ENCODE assay signal across 8 cellular contexts in genomic region chr6:1611572-1612385, GRCh38. TPM values are rescaled to one million over a fixed set of nuclear protein-coding genes. Genes with fewer than 3 reads are reported as not detected.
A peak's percentile ranks its signal among the peaks of the same experiment; 100 is the strongest.
DNase-seq lines count a peak whose midpoint lies in the region; ATAC-seq and TF ChIP-seq lines count a peak whose summit lies in the region.

No MANE protein-coding gene starts in this region.

- no peak for TF ChIP-seq POLR2A in erythroblast (IDR thresholded peaks at IDR 0.05; ENCODE audit: low read length)

- no CpG with 5 or more reads among the region's 73 CpGs for WGBS in trophoblast cell (ENCODE audit: extremely low coverage, insufficient coverage, insufficient read length)

- peaks cover 18% of the 10 kb centered on the region for H3K4me1 Mint-ChIP-seq in T-helper 2 cell treated with Interferon-gamma antibody and Interleukin-4, amounts not matched to agents 5 μg/mL and 100 μg/mL, for 36 hours (ENCODE audit: low read depth)

- no peak overlapping the region for H3K18ac ChIP-seq in trophoblast cell (ENCODE audit: low read length)

- H3K23ac ChIP-seq in trophoblast cell (ENCODE audit: low read length): no peak overlapping the region

- peaks cover 3% of the 10 kb centered on the region for H3K36me3 Mint-ChIP-seq in T-helper 2 cell treated with Interferon-gamma antibody and Interleukin-4, amounts not matched to agents 5 μg/mL and 100 μg/mL, for 36 hours (ENCODE audit: low read depth)

- peaks cover 25 to 33% of the 10 kb centered on the region in 2 experiments for H3K4me1 ChIP-seq in trophoblast cell (ENCODE audit: control insufficient read depth in 1 of 2, insufficient read depth in 2 of 2, low read length in 2 of 2)

- no peaks in the 10 kb centered on the region for H3K79me2 ChIP-seq in trophoblast cell (ENCODE audit: control insufficient read depth, insufficient read depth, low read length, poor library complexity)

- H3K9me3 Mint-ChIP-seq in T-helper 2 cell treated with Interferon-gamma antibody and Interleukin-4, amounts not matched to agents 5 μg/mL and 100 μg/mL, for 36 hours: no peaks in the 10 kb centered on the region

- DNase-seq in T-helper 2 cell treated with Interferon-gamma antibody and Interleukin-4, amounts not matched to agents 5 μg/mL and 100 μg/mL, for 36 hours (ENCODE audit: low spot score): no peak
- DNase-seq in T-helper 2 cell: no peak
- peak; percentile 47 for DNase-seq in SK-MEL-5 (ENCODE audit: low read depth, low spot score)
- peak; percentile 33 to 47 for DNase-seq in erythroblast (lab: John Stamatoyannopoulos, UW)
- peak in 1 of 2 donors; percentile 50 for DNase-seq in trophoblast cell
- no peak for DNase-seq in T-helper 9 cell

- H3K27ac Mint-ChIP-seq in T-helper 2 cell treated with Interferon-gamma antibody and Interleukin-4, amounts not matched to agents 5 μg/mL and 100 μg/mL, for 36 hours: peak overlapping the region; percentile 83

- H2BK5ac ChIP-seq in trophoblast cell (ENCODE audit: low read depth, low read length, poor library complexity): no peak overlapping the region

- H3K27me3 Mint-ChIP-seq in T-helper 2 cell treated with Interferon-gamma antibody and Interleukin-4, amounts not matched to agents 5 μg/mL and 100 μg/mL, for 36 hours (ENCODE audit: low read depth): peaks cover 61% of the 10 kb centered on the region

- no peaks in the 10 kb centered on the region for H3K79me1 ChIP-seq in trophoblast cell (ENCODE audit: low read length)

- H3K14ac ChIP-seq in trophoblast cell (ENCODE audit: low read length): no peak overlapping the region

- H3K4me2 ChIP-seq in trophoblast cell (ENCODE audit: low read length): peak overlapping the region; percentile 99

- H3K27me3 ChIP-seq in trophoblast cell (ENCODE audit: insufficient read depth, low read length): peaks cover 83% of the 10 kb centered on the region

- H2AK5ac ChIP-seq in trophoblast cell (ENCODE audit: low read length): no peak overlapping the region

- H3K4ac ChIP-seq in trophoblast cell (ENCODE audit: low read depth, low read length): no peak overlapping the region

- peaks cover 10% of the 10 kb centered on the region for H3K9me3 ChIP-seq in trophoblast cell (ENCODE audit: insufficient read depth, low read depth, low read length)

- H2AFZ ChIP-seq in trophoblast cell (ENCODE audit: insufficient read depth, low read length, poor library complexity): peak overlapping the region; percentile 75

- ATAC-seq in GM19324 (IDR thresholded peaks at IDR 0.05; ENCODE audit: low FRiP score, unreplicated experiment) (no peak), GM18858 (IDR thresholded peaks at IDR 0.05; ENCODE audit: unreplicated experiment) (no peak)

- H2BK12ac ChIP-seq in trophoblast cell (ENCODE audit: low read length): no peak overlapping the region

- in situ Hi-C loops in SK-MEL-5 (cut with HindIII; ENCODE audit: low pct_unique_long_range_greater_than_20kb, low sequenced_read_pairs): no loop called here

- H4K91ac ChIP-seq in trophoblast cell (ENCODE audit: low read depth, low read length): no peak overlapping the region

- no peak overlapping the region for H4K12ac ChIP-seq in trophoblast cell (ENCODE audit: low read depth, low read length)

- H3K9ac ChIP-seq in trophoblast cell (ENCODE audit: low read length): no peak overlapping the region

- H3K36me3 ChIP-seq in trophoblast cell (ENCODE audit: control insufficient read depth in 1 of 2, insufficient read depth in 2 of 2, low read length in 2 of 2): no peaks in the 10 kb centered on the region

- no peak overlapping the region for H3K27ac ChIP-seq in trophoblast cell (ENCODE audit: low read depth, low read length)

- peak overlapping the region; percentile 77 for H3K4me3 Mint-ChIP-seq in T-helper 2 cell treated with Interferon-gamma antibody and Interleukin-4, amounts not matched to agents 5 μg/mL and 100 μg/mL, for 36 hours

- no peak overlapping the region for H4K8ac ChIP-seq in trophoblast cell (ENCODE audit: low read depth, low read length)

- no peak overlapping the region for H3K4me3 ChIP-seq in trophoblast cell (ENCODE audit: low read depth, low read length)

- no peak overlapping the region for H2BK120ac ChIP-seq in trophoblast cell (ENCODE audit: insufficient read depth, low read length, poor library complexity)

RNA-seq across cellular contexts. Expression of gene FOXC1, which starts 2.1 kb away (rescaled TPM):
- total RNA-seq in SK-MEL-5 (2014; rRNA removed; shearing (Covaris generic)): 9.4 and 10.3 TPM in 2 replicates
- 24.0 and 32.2 TPM in 2 replicates for polyA plus RNA-seq in SK-MEL-5 (2015; cell fraction: cytosol; rRNA removed)
- 15.0 and 15.6 TPM in 2 replicates for polyA plus RNA-seq in SK-MEL-5 (2015; cell fraction: nucleus; rRNA removed)
- 0.46 and 0.59 TPM in 2 replicates for polyA plus RNA-seq in trophoblast cell (2013)

Comparison
In these comparisons a context has a peak if more than half of its experiments do, and no peak if none do; other contexts are left out.
1. DNase-seq: peak in SK-MEL-5 (single experiment) and erythroblast (2 of 2); none in T-helper 2 cell treated with Interferon-gamma antibody and Interleukin-4, amounts not matched to agents 5 μg/mL and 100 μg/mL, for 36 hours (single experiment), T-helper 2 cell (0 of 5) and T-helper 9 cell (single experiment).